Comparison of ENCODE assay signal across 2 cellular contexts in genomic region chr9:124425733-124426132, GRCh38. TPM values are rescaled to one million over a fixed set of nuclear protein-coding genes. Genes with fewer than 3 reads are reported as not detected.
"Had no signal": no experiment of that assay in that cellular context is flagged by ENCODE, and none has a peak within 500 bp of the region (broad histone marks: within the 10 kb centered on the region; RNA-seq: fewer than 3 reads in every experiment).

No MANE protein-coding gene starts in this region.

RNA-seq across cellular contexts. Expression of gene ADGRD2, which starts 24.5 kb away (rescaled TPM):
- total RNA-seq: HT-29, IMR-90 had no signal
- polyA plus RNA-seq: IMR-90 had no signal
